ENCODE assay signal across 22 cellular contexts in genomic region chrX:10952619-10953018, GRCh38.
DNase-seq lines count a peak whose midpoint lies in the region; ATAC-seq, FAIRE-seq and TF ChIP-seq lines count a peak whose summit lies in the region.
"Had no signal": no experiment of that assay in that cellular context is flagged by ENCODE, and none has a peak within 500 bp of the region (broad histone marks: within the 10 kb centered on the region; RNA-seq: fewer than 3 reads in every experiment).

No MANE protein-coding gene starts in this region.

- no peaks in the 10 kb centered on the region for H3K79me2 ChIP-seq in K562 (ENCODE audit: control insufficient read depth, insufficient read depth, low read length)

- POLR2A ChIA-PET in K562 (lab: Yijun Ruan, JAX), result no interaction called here

- ATAC-seq in K562, result no peak
- ATAC-seq in HG02588 (IDR thresholded peaks at IDR 0.05; ENCODE audit: unreplicated experiment), result no peak
- ATAC-seq: HCT116 had no signal

- intact Hi-C loops in left ventricle myocardium inferior (cut with micrococcal nuclease), result no loop called here
- intact Hi-C loops in K562 (cut with micrococcal nuclease), result no loop called here

- no peak overlapping the region for H3K4me2 ChIP-seq in K562 (ENCODE audit: insufficient read depth, low read length)

- H3K27ac ChIP-seq in left ventricle myocardium inferior (replicated peaks) (no peak overlapping the region), right atrium auricular region (no peak overlapping the region), K562 (ENCODE audit: extremely low read depth, low read depth, low read length) (no peak overlapping the region)
- H3K27ac ChIP-seq: 22Rv1; BLaER1 treated with 17β-estradiol and CSF1 and Interleukin-3, amounts not matched to agents 10 nM and 100 nM had no signal

- H3K27me3 ChIP-seq in left ventricle myocardium inferior (ENCODE audit: low read depth) (no peaks in the 10 kb centered on the region), right atrium auricular region (no peaks in the 10 kb centered on the region), K562 (ENCODE audit: control insufficient read depth in 2 of 2, insufficient read depth in 2 of 2, low read length in 2 of 2) (no peaks in the 10 kb centered on the region)

- DNase-seq in left ventricle myocardium inferior (peak; percentile 13), right atrium auricular region (ENCODE audit: low spot score) (no peak), K562 (ENCODE audit: extremely low read depth in 1 of 4, low spot score in 3 of 4) (no peak), fibroblast of the aortic adventitia (ENCODE audit: low read depth) (peak; percentile 29), renal cortical epithelial cell (ENCODE audit: low read depth) (peak; percentile 36), DMS 273 (lab: John Stamatoyannopoulos, UW; ENCODE audit: unreplicated experiment) (no peak), Ammon's horn (ENCODE audit: low spot score) (no peak)
- DNase-seq: CD8-positive, alpha-beta memory T cell; DND-41; KG1; NCI-H1048; NCI-H1694; NCI-H446; NK-92 treated with Interleukin-12 subunit alpha and Interleukin-12 subunit beta, amount 100 ng/mL, for 24 hours; RPMI8226 had no signal

- no peak for TF ChIP-seq EP300 in K562 (IDR thresholded peaks at IDR 0.05; ENCODE audit: low read length)

- H4K20me1 ChIP-seq in K562 (replicated peaks; ENCODE audit: control insufficient read depth, insufficient read depth, low read length), result no peaks in the 10 kb centered on the region
- H4K20me1 ChIP-seq: BLaER1 treated with 17β-estradiol and CSF1 and Interleukin-3, amounts not matched to agents 10 nM and 100 nM had no signal

- H2AFZ ChIP-seq in K562 (ENCODE audit: low read depth, low read length), result no peak overlapping the region

- H3K9me3 ChIP-seq in left ventricle myocardium inferior (replicated peaks), result peaks cover 35% of the 10 kb centered on the region
- peaks cover 0 to 39% of the 10 kb centered on the region in 2 donors for H3K9me3 ChIP-seq in right atrium auricular region
- no peaks in the 10 kb centered on the region for H3K9me3 ChIP-seq in K562 (replicated peaks; ENCODE audit: control insufficient read depth, insufficient read depth, low read depth, low read length)

- WGBS in K562 (ENCODE audit: insufficient coverage, low coverage, missing lambda C conversion rate), result 3% methylated on average over 4 of the region's 5 CpGs

- no TSS peak for BruUV-seq in K562 (replicated peaks; lab: Mats Ljungman, UMichigan)

- H3K36me3 ChIP-seq in left ventricle myocardium inferior (no peaks in the 10 kb centered on the region), right atrium auricular region (no peaks in the 10 kb centered on the region), K562 (ENCODE audit: control insufficient read depth, insufficient read depth, low read length) (no peaks in the 10 kb centered on the region)
- H3K36me3 ChIP-seq: BLaER1 treated with 17β-estradiol and CSF1 and Interleukin-3, amounts not matched to agents 10 nM and 100 nM had no signal

- TF ChIP-seq CTCF in left ventricle myocardium inferior (IDR thresholded peaks at IDR 0.05; ENCODE audit: borderline replicate concordance) (no peak), right atrium auricular region (IDR thresholded peaks at IDR 0.05) (no peak), K562 (IDR thresholded peaks at IDR 0.05 in 2 of 3, conservative IDR thresholded peaks at IDR 0.05 in 1 of 3; ENCODE audit: insufficient read depth in 2 of 3, low read depth in 1 of 3, low read length in 3 of 3) (no peak), fibroblast of the aortic adventitia (IDR thresholded peaks at IDR 0.05; ENCODE audit: insufficient read depth, low read length) (no peak)

- in situ Hi-C loops in K562 (cut with MboI), result no loop called here

- no peak for FAIRE-seq in K562 (lab: Jason Lieb, UNC)
- FAIRE-seq: G401.6, GM12891, GM18507 had no signal

- H3K9me1 ChIP-seq in K562 (ENCODE audit: control insufficient read depth, insufficient read depth, low read length), result no peaks in the 10 kb centered on the region

- H3K9ac ChIP-seq in K562 (ENCODE audit: insufficient read depth in 1 of 2, low read depth in 2 of 2, low read length in 2 of 2), result no peak overlapping the region
- H3K9ac ChIP-seq: BLaER1 treated with 17β-estradiol and CSF1 and Interleukin-3, amounts not matched to agents 10 nM and 100 nM had no signal

- H3K4me1 ChIP-seq in left ventricle myocardium inferior (no peaks in the 10 kb centered on the region), right atrium auricular region (no peaks in the 10 kb centered on the region), K562 (replicated peaks in 1 of 2; ENCODE audit: control insufficient read depth in 2 of 2, insufficient read depth in 2 of 2, low read length in 2 of 2) (no peaks in the 10 kb centered on the region)

- TF ChIP-seq RAD21 in K562 (CRISPR knock-in tag; conservative IDR thresholded peaks at IDR 0.05 in 1 of 2, IDR thresholded peaks at IDR 0.05 in 1 of 2), result no peak

- TF ChIP-seq POLR2A in K562 (conservative IDR thresholded peaks at IDR 0.05), result no peak

- no peak overlapping the region for H3K4me3 ChIP-seq in left ventricle myocardium inferior
- H3K4me3 ChIP-seq in right atrium auricular region, result no peak overlapping the region
- H3K4me3 ChIP-seq in K562, result no peak overlapping the region
- H3K4me3 ChIP-seq in fibroblast of the aortic adventitia (ENCODE audit: low read depth, low read length), result no peak overlapping the region
- H3K4me3 ChIP-seq: BLaER1 treated with 17β-estradiol and CSF1 and Interleukin-3, amounts not matched to agents 10 nM and 100 nM had no signal

- CTCF ChIA-PET in K562 (lab: Yijun Ruan, JAX; ENCODE audit: low intra/inter-chr PET ratio), result no interaction called here

TF ChIP-seq in K562, 482 proteins besides CTCF, POLR2A, EP300 and RAD21:
- TF ChIP-seq ZBTB11 (CRISPR knock-in tag; IDR thresholded peaks at IDR 0.05) (no peak), CEBPB (tag; IDR thresholded peaks at IDR 0.05) (peak; percentile 37; the same call in 1 of the 2 replicates), STAT5A (IDR thresholded peaks at IDR 0.05; ENCODE audit: borderline replicate concordance, low read length) (no peak), IRF9 (tag; IDR thresholded peaks at IDR 0.05) (no peak), NCOA4 (IDR thresholded peaks at IDR 0.05; ENCODE audit: partially characterized antibody) (no peak)

Comparison
In these comparisons a context has a peak if more than half of its experiments do, and no peak if none do; other contexts are left out.
1. DNase-seq: peak in left ventricle myocardium inferior (single experiment), fibroblast of the aortic adventitia (single experiment) and renal cortical epithelial cell (single experiment); none in right atrium auricular region (single experiment), K562 (0 of 4), DMS 273 (single experiment) and Ammon's horn (single experiment).